In genomic region chr10:61839911-61840310, GRCh38 we compare ENCODE assay signal across 1 cellular context.
TF ChIP-seq lines count a peak whose summit lies in the region.

No MANE protein-coding gene starts in this region.

TF ChIP-seq in K562, 482 proteins besides CTCF, POLR2A, EP300 and RAD21 (continued from another document):
- TF ChIP-seq, protein P1, sequence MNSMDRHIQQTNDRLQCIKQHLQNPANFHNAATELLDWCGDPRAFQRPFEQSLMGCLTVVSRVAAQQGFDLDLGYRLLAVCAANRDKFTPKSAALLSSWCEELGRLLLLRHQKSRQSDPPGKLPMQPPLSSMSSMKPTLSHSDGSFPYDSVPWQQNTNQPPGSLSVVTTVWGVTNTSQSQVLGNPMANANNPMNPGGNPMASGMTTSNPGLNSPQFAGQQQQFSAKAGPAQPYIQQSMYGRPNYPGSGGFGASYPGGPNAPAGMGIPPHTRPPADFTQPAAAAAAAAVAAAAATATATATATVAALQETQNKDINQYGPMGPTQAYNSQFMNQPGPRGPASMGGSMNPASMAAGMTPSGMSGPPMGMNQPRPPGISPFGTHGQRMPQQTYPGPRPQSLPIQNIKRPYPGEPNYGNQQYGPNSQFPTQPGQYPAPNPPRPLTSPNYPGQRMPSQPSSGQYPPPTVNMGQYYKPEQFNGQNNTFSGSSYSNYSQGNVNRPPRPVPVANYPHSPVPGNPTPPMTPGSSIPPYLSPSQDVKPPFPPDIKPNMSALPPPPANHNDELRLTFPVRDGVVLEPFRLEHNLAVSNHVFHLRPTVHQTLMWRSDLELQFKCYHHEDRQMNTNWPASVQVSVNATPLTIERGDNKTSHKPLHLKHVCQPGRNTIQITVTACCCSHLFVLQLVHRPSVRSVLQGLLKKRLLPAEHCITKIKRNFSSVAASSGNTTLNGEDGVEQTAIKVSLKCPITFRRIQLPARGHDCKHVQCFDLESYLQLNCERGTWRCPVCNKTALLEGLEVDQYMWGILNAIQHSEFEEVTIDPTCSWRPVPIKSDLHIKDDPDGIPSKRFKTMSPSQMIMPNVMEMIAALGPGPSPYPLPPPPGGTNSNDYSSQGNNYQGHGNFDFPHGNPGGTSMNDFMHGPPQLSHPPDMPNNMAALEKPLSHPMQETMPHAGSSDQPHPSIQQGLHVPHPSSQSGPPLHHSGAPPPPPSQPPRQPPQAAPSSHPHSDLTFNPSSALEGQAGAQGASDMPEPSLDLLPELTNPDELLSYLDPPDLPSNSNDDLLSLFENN (IDR thresholded peaks at IDR 0.05; ENCODE audit: low read depth in 2 of 2, low read length in 2 of 2) = no peak
- no peak for TF ChIP-seq SMARCB1 (IDR thresholded peaks at IDR 0.05; ENCODE audit: insufficient read length, low read depth)
